In genomic region chr11:18105086-18105801, GRCh38 we compare ENCODE assay signal across 9 cellular contexts. TPM values are rescaled to one million over a fixed set of nuclear protein-coding genes. Genes with fewer than 3 reads are reported as not detected.
A peak's percentile ranks its signal among the peaks of the same experiment; 100 is the strongest.
DNase-seq lines count a peak whose midpoint lies in the region; TF ChIP-seq lines count a peak whose summit lies in the region.
"Had no signal": no experiment of that assay in that cellular context is flagged by ENCODE, and none has a peak within 500 bp of the region (broad histone marks: within the 10 kb centered on the region; RNA-seq: fewer than 3 reads in every experiment).

No MANE protein-coding gene starts in this region.

- no peaks in the 10 kb centered on the region for H3K27me3 ChIP-seq in Caco-2 (replicated peaks; ENCODE audit: control insufficient read depth, insufficient read depth, low read length)
- no peaks in the 10 kb centered on the region for H3K27me3 ChIP-seq in MG63
- no peaks in the 10 kb centered on the region for H3K27me3 ChIP-seq in effector memory CD4-positive, alpha-beta T cell (replicated peaks; ENCODE audit: control insufficient read depth, insufficient read depth, low read length, poor library complexity, severe bottlenecking)
- H3K27me3 ChIP-seq in neutrophil, result peaks cover 35% of the 10 kb centered on the region

- CTCF ChIA-PET in Caco-2 (lab: Charles Lee), result interaction anchor here (1.2 to 1.8 kb wide), 5 partner anchors 10 to 119 kb away, joined by 3 to 13 read pairs (median 4); no protein-coding TSS in a partner anchor

- peaks cover 25% of the 10 kb centered on the region for H3K36me3 Mint-ChIP-seq in Caco-2 (ENCODE audit: insufficient read depth, unreplicated experiment)

- no peaks in the 10 kb centered on the region for H3K9me3 ChIP-seq in Caco-2
- H3K9me3 ChIP-seq in MG63, result no peaks in the 10 kb centered on the region
- no peaks in the 10 kb centered on the region for H3K9me3 ChIP-seq in effector memory CD4-positive, alpha-beta T cell (ENCODE audit: control insufficient read depth, low read length)
- no peaks in the 10 kb centered on the region for H3K9me3 ChIP-seq in neutrophil

- intact Hi-C loops in Caco-2 (cut with micrococcal nuclease; ENCODE audit: unreplicated experiment), result no loop called here

- no peaks in the 10 kb centered on the region for H3K9me3 Mint-ChIP-seq in Caco-2 (ENCODE audit: unreplicated experiment)

- H3K4me3 Mint-ChIP-seq in Caco-2 (ENCODE audit: unreplicated experiment), result peak overlapping the region; percentile 91

- H3K36me3 ChIP-seq in Caco-2 (ENCODE audit: control insufficient read depth, insufficient read depth, low read length) (no peaks in the 10 kb centered on the region), MG63 (peaks cover 3% of the 10 kb centered on the region), neutrophil (no peaks in the 10 kb centered on the region)
- peaks cover 7% of the 10 kb centered on the region for H3K36me3 ChIP-seq in effector memory CD4-positive, alpha-beta T cell (ENCODE audit: control insufficient read depth, insufficient read depth, low read length)

- H3K4me3 ChIP-seq in Caco-2 (ENCODE audit: low read depth, low read length), result peak overlapping the region; percentile 61
- H3K4me3 ChIP-seq in MG63, result peak overlapping the region; percentile 74
- peak overlapping the region; percentile 92 for H3K4me3 ChIP-seq in effector memory CD4-positive, alpha-beta T cell (ENCODE audit: insufficient read depth, low read depth, low read length, poor library complexity, severe bottlenecking)
- peak overlapping the region; percentile 75 to 77 for H3K4me3 ChIP-seq in neutrophil (ENCODE audit: low read depth in 1 of 2, low read length in 1 of 2)

- POLR2A ChIA-PET in Caco-2 (lab: Charles Lee), result interaction anchor here (1.0 kb wide), 1 partner anchor 12 kb away, joined by 3 read pairs; no protein-coding TSS in a partner anchor

- H3K4me1 ChIP-seq in Caco-2 (peaks cover 4% of the 10 kb centered on the region; the same call in 1 of the 2 replicates), neutrophil (ENCODE audit: control insufficient read depth in 1 of 2, insufficient read depth in 1 of 2, low read depth in 1 of 2, low read length in 1 of 2) (peaks cover 6 to 11% of the 10 kb centered on the region in 2 experiments)
- peaks cover 11% of the 10 kb centered on the region for H3K4me1 ChIP-seq in effector memory CD4-positive, alpha-beta T cell (ENCODE audit: control insufficient read depth, insufficient read depth, low read length, poor library complexity, severe bottlenecking)

- DNase-seq in Caco-2 (no peak), MG63 (no peak), cerebellar nuclear complex (lab: John Stamatoyannopoulos, UW) (no peak), SW480 (ENCODE audit: low spot score) (no peak), cerebellar cortex (ENCODE audit: low spot score) (no peak), HT-29 (ENCODE audit: low spot score) (no peak)
- no peak for DNase-seq in effector memory CD4-positive, alpha-beta T cell

- no peaks in the 10 kb centered on the region for H3K27me3 Mint-ChIP-seq in Caco-2 (ENCODE audit: insufficient read depth, unreplicated experiment)

- H3K4me1 Mint-ChIP-seq in Caco-2 (ENCODE audit: low read depth, unreplicated experiment), result peaks cover 6% of the 10 kb centered on the region

- BruUV-seq in Caco-2 (replicated peaks; lab: Mats Ljungman, UMichigan), result TSS peak; percentile 45

- H3K27ac Mint-ChIP-seq in Caco-2 (ENCODE audit: unreplicated experiment), result peak overlapping the region; percentile 90

- TF ChIP-seq CTCF in Caco-2 (IDR thresholded peaks at IDR 0.05; ENCODE audit: insufficient read depth in 1 of 2, low read depth in 1 of 2, low read length in 1 of 2, severe bottlenecking in 1 of 2, unreplicated experiment in 1 of 2) (no peak), neutrophil (IDR thresholded peaks at IDR 0.05) (no peak)

- peak overlapping the region; percentile 67 for H3K27ac ChIP-seq in effector memory CD4-positive, alpha-beta T cell (ENCODE audit: insufficient read depth, low read length, poor library complexity, severe bottlenecking)
- no peak overlapping the region for H3K27ac ChIP-seq in neutrophil

RNA-seq across cellular contexts. Expression of gene SAAL1, which starts 0.6 kb away (rescaled TPM):
- total RNA-seq in Caco-2 (2022), result 38.9 and 43.1 TPM in 2 replicates
- 24.8 and 26.6 TPM in 2 replicates for total RNA-seq in MG63 (2014; rRNA removed; shearing (Covaris generic); ENCODE audit: low replicate concordance)
- 16.5 and 24.0 TPM in 2 replicates for total RNA-seq in HT-29 (2014; rRNA removed; shearing (Covaris generic))

RNA-seq across cellular contexts. Expression of gene MRGPRX3, which starts 27.1 kb away (rescaled TPM):
- total RNA-seq in Caco-2 (2022), result not detected in 2 replicates
- total RNA-seq in MG63 (2014; rRNA removed; shearing (Covaris generic); ENCODE audit: low replicate concordance), result not detected in 2 replicates
- not detected in 2 replicates for total RNA-seq in HT-29 (2014; rRNA removed; shearing (Covaris generic))
- total RNA-seq: LHCN-M2 had no signal

RNA-seq across cellular contexts. Expression of gene TPH1, which starts 59.2 kb away (rescaled TPM):
- 0.32 and 0.67 TPM in 2 replicates for total RNA-seq in Caco-2 (2022)
- total RNA-seq in MG63 (2014; rRNA removed; shearing (Covaris generic); ENCODE audit: low replicate concordance), result 0.15 TPM in 1 of 2 replicates, not detected in the other
- 0.03 and 0.10 TPM in 2 replicates for total RNA-seq in HT-29 (2014; rRNA removed; shearing (Covaris generic))
- total RNA-seq: LHCN-M2 had no signal
